In the genomic region with DNA sequence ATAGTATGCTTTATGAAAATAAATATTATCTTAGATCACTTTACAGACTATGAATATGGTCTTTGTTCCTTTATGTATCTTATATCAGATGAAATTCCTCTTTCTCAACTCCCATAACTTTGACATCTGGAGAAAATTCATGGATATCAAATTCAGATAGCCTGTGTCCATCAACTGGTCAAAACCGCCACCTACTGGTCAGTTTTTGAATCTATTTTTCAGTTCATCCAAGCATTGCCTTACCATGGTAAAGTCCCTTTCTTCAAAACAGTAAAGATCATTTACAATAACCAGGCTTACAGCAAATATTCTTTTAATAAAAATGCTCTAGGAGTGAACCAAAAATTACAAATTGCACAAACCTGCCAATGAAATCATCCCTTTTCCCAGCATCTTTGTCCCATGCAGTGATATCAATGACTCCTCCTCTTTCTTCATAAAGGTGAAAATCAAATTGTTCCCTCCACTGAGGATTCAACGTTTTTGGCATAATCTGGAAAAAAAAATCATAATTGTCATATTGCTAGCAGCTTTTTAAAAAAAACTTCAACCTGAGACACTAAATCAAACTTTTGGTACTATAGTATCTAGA, we compare ENCODE assay signal across 8 cellular contexts.
DNase-seq lines count a peak whose midpoint lies in the region; ATAC-seq and TF ChIP-seq lines count a peak whose summit lies in the region.

No MANE protein-coding gene starts in this region.

- H3K4me3 ChIP-seq in left ventricle myocardium inferior, result no peak overlapping the region
- no peak overlapping the region for H3K4me3 ChIP-seq in right cardiac atrium (ENCODE audit: low read length)
- H3K4me3 ChIP-seq in SU-DHL-6 (ENCODE audit: insufficient read depth, low read length, poor library complexity, severe bottlenecking), result no peak overlapping the region
- no peak overlapping the region for H3K4me3 ChIP-seq in upper lobe of left lung

- no peak overlapping the region for H3K9ac ChIP-seq in SU-DHL-6 (ENCODE audit: low read length)

- 28% methylated on average over 2 of the region's 2 CpGs for WGBS in right cardiac atrium
- WGBS in upper lobe of left lung, 2 donors, result 48 to 64% methylated on average over 2 of the region's 2 CpGs

- ATAC-seq in right cardiac atrium, result no peak
- ATAC-seq in HG03095 (IDR thresholded peaks at IDR 0.05; ENCODE audit: unreplicated experiment), result peak; percentile 63
- ATAC-seq in upper lobe of left lung (ENCODE audit: low FRiP score in 2 of 2), result peak in 1 of 2 donors; percentile 64
- no peak for ATAC-seq in GM19324 (IDR thresholded peaks at IDR 0.05; ENCODE audit: low FRiP score, unreplicated experiment)

- H3K27ac ChIP-seq in left ventricle myocardium inferior (replicated peaks) (no peak overlapping the region), right cardiac atrium (ENCODE audit: low read length) (no peak overlapping the region), SU-DHL-6 (ENCODE audit: low read depth, low read length) (no peak overlapping the region), upper lobe of left lung (no peak overlapping the region)

- H3K27me3 ChIP-seq in left ventricle myocardium inferior (ENCODE audit: low read depth) (no peaks in the 10 kb centered on the region), right cardiac atrium (ENCODE audit: control insufficient read depth, insufficient read depth) (no peaks in the 10 kb centered on the region), SU-DHL-6 (ENCODE audit: low read length) (no peaks in the 10 kb centered on the region), upper lobe of left lung (no peaks in the 10 kb centered on the region)

- no peaks in the 10 kb centered on the region for H3K4me1 ChIP-seq in left ventricle myocardium inferior
- H3K4me1 ChIP-seq in right cardiac atrium (ENCODE audit: control insufficient read depth, insufficient read depth, low read length), result no peaks in the 10 kb centered on the region
- no peaks in the 10 kb centered on the region for H3K4me1 ChIP-seq in upper lobe of left lung

- H3K9me2 ChIP-seq in SU-DHL-6 (replicated peaks; ENCODE audit: insufficient read depth, low read length), result no peaks in the 10 kb centered on the region

- H3K9me3 ChIP-seq in left ventricle myocardium inferior (replicated peaks) (no peaks in the 10 kb centered on the region), right cardiac atrium (ENCODE audit: control insufficient read depth, low read length) (no peaks in the 10 kb centered on the region), SU-DHL-6 (ENCODE audit: insufficient read depth, low read length) (no peaks in the 10 kb centered on the region), upper lobe of left lung (no peaks in the 10 kb centered on the region)

- intact Hi-C loops in left ventricle myocardium inferior (cut with micrococcal nuclease) (no loop called here), right cardiac atrium (cut with DNase I) (no loop called here)

- H3K36me3 ChIP-seq in left ventricle myocardium inferior (no peaks in the 10 kb centered on the region), SU-DHL-6 (ENCODE audit: low read length) (no peaks in the 10 kb centered on the region), upper lobe of left lung (peaks cover 0 to 17% (median 4%) of the 10 kb centered on the region in 4 donors)

- DNase-seq in left ventricle myocardium inferior (no peak), right cardiac atrium (no peak), globus pallidus (ENCODE audit: low spot score) (peak; percentile 11), upper lobe of left lung (no peak), occipital lobe (lab: John Stamatoyannopoulos, UW) (no peak)

- H4K20me1 ChIP-seq in SU-DHL-6 (ENCODE audit: low read depth, low read length), result no peaks in the 10 kb centered on the region

- TF ChIP-seq CTCF in left ventricle myocardium inferior (IDR thresholded peaks at IDR 0.05; ENCODE audit: borderline replicate concordance), result peak; percentile 65
- TF ChIP-seq CTCF in SU-DHL-6 (IDR thresholded peaks at IDR 0.05; ENCODE audit: insufficient read depth, low read length, poor library complexity, severe bottlenecking), result peak; percentile 39
- TF ChIP-seq CTCF in upper lobe of left lung (IDR thresholded peaks at IDR 0.05), result peak in 5 of 6 experiments; percentile 30 to 48 (median 42)

- no peak for TF ChIP-seq POLR2A in upper lobe of left lung (IDR thresholded peaks at IDR 0.05)

- H2AFZ ChIP-seq in SU-DHL-6 (ENCODE audit: low read depth, low read length, severe bottlenecking), result no peak overlapping the region

- H3F3A ChIP-seq in SU-DHL-6 (ENCODE audit: insufficient read depth), result no peaks in the 10 kb centered on the region

- no peak for TF ChIP-seq EP300 in upper lobe of left lung (IDR thresholded peaks at IDR 0.05)

- H3K79me2 ChIP-seq in SU-DHL-6 (ENCODE audit: insufficient read depth, low read length), result no peaks in the 10 kb centered on the region

- H3K4me2 ChIP-seq in SU-DHL-6 (ENCODE audit: low read depth, low read length, poor library complexity, severe bottlenecking), result no peak overlapping the region
